In genomic region chr16:15542261-15542660, GRCh38 we compare ENCODE assay signal across 1 cellular context.
TF ChIP-seq lines count a peak whose summit lies in the region.

No MANE protein-coding gene starts in this region.

TF ChIP-seq in H1, 55 proteins besides CTCF, POLR2A, EP300 and RAD21 (continued from another document):
- TF ChIP-seq SUZ12 (IDR thresholded peaks at IDR 0.05; ENCODE audit: low read length) (no peak), NRF1 (IDR thresholded peaks at IDR 0.05; ENCODE audit: low read depth, low read length) (no peak), POU5F1 (IDR thresholded peaks at IDR 0.05; ENCODE audit: low read depth, low read length) (0 out of 2 replicates have a peak, but pooled peaks have one; percentile 42), CHD2 (IDR thresholded peaks at IDR 0.05; ENCODE audit: low read length) (no peak), CBX5 (IDR thresholded peaks at IDR 0.05; ENCODE audit: low read depth, low read length) (no peak), TAF1 (IDR thresholded peaks at IDR 0.05; ENCODE audit: low read depth, low read length) (no peak)
